11 cellular contexts compared by ENCODE assay signal in the genomic region with DNA sequence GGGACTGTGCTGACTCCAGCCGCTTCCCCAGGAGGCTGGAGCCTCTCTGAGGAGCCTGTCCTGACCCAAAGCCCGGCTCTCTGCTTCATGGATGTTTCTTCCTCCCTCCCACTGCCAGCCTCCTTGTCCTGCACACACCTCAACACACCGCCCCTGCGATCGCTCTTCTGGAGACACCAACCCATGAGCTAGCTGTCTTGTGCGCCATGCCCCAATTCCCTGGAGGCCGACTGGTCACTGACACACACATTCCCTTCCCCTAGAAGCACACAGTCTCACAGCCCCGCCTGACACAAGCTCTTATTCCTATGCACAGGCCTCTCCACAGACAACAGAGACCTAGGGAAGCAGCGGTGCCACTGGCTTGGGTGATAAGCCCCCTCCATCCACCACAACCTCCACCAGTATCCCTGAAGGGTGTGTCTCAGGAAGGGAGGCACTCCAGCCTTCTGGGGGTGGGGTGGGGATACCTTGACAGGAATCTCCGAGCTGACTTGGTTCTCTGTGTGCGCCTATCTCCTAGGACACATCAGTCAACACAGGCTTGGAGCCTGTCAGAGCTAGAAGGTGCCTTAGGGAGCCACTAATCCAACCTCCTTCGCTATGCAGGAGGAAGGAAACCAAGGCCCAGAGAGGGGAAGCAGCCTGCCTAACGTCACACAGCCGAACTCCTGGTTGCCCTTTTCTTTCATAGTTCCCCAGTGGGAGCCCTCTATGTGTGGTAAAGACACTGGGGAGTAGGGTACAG. TPM values are rescaled to one million over a fixed set of nuclear protein-coding genes. Genes with fewer than 3 reads are reported as not detected.
DNase-seq lines count a peak whose midpoint lies in the region; ATAC-seq and TF ChIP-seq lines count a peak whose summit lies in the region.
"Had no signal": no experiment of that assay in that cellular context is flagged by ENCODE, and none has a peak within 500 bp of the region (broad histone marks: within the 10 kb centered on the region; RNA-seq: fewer than 3 reads in every experiment).

No MANE protein-coding gene starts in this region.

- H3K9me3 Mint-ChIP-seq in endothelial cell (ENCODE audit: unreplicated experiment): no peaks in the 10 kb centered on the region
- no peaks in the 10 kb centered on the region for H3K9me3 Mint-ChIP-seq in nephron progenitor cell

- intact Hi-C loops in heart left ventricle (cut with DNase I): no loop called here
- intact Hi-C loops in cardiac septum (cut with DNase I): loop anchor here (1.0 kb wide), 1 partner anchor 29 kb away; no protein-coding TSS in a partner anchor
- intact Hi-C loops in vagina (cut with DNase I): no loop called here

- peak overlapping the region in 1 of 12 donors; percentile 17 for H3K4me3 ChIP-seq in heart left ventricle
- peak overlapping the region in 1 of 2 donors; percentile 15 for H3K4me3 ChIP-seq in vagina

- DNase-seq in heart left ventricle (peak in 3 of 5 donors; percentile 34 to 66 (median 57)), cardiac septum (ENCODE audit: low spot score) (no peak), endothelial cell (ENCODE audit: low spot score) (no peak), nephron progenitor cell (peak; percentile 65), vagina (ENCODE audit: extremely low spot score in 2 of 2) (no peak), NOMO-1 treated with DMSO at 0.1 percent for 48 hours (lab: John Stamatoyannopoulos, UW; ENCODE audit: unreplicated experiment) (no peak)
- DNase-seq: NCI-H748 treated with DMSO at 0.1 percent for 48 hours; stimulated activated CD4-positive, alpha-beta T cell treated with anti-CD3 and anti-CD28 coated beads, Interleukin-4, amount 100 ng/mL, for 4 hours had no signal

- WGBS in heart left ventricle, 4 donors: 37 to 47% (median 45%) methylated on average over 12 to 14 of the region's 14 CpGs

- H3K36me3 ChIP-seq in heart left ventricle (no peaks in the 10 kb centered on the region), vagina (no peaks in the 10 kb centered on the region)

- TF ChIP-seq POLR2A in heart left ventricle (IDR thresholded peaks at IDR 0.05) (no peak), vagina (IDR thresholded peaks at IDR 0.05) (no peak)

- H3K4me1 Mint-ChIP-seq in endothelial cell (ENCODE audit: unreplicated experiment) (peaks cover 60% of the 10 kb centered on the region), nephron progenitor cell (peaks cover 82% of the 10 kb centered on the region)

- H3K4me3 Mint-ChIP-seq in endothelial cell (ENCODE audit: unreplicated experiment) (peak overlapping the region; percentile 53), nephron progenitor cell (peak overlapping the region; percentile 77)

- H3K36me3 Mint-ChIP-seq in endothelial cell (ENCODE audit: low read depth, unreplicated experiment) (peaks cover 4% of the 10 kb centered on the region), nephron progenitor cell (ENCODE audit: low read depth) (no peaks in the 10 kb centered on the region)

- H3K27me3 ChIP-seq in heart left ventricle (peaks cover 0 to 9% (median 0%) of the 10 kb centered on the region in 9 donors), vagina (no peaks in the 10 kb centered on the region)

- H3K9me3 ChIP-seq in heart left ventricle (no peaks in the 10 kb centered on the region), vagina (no peaks in the 10 kb centered on the region)

- H3K27ac Mint-ChIP-seq in endothelial cell (ENCODE audit: unreplicated experiment) (peak overlapping the region; percentile 76), nephron progenitor cell (peak overlapping the region; percentile 99)

- ATAC-seq in heart left ventricle: no peak
- no peak for ATAC-seq in GM21526 (IDR thresholded peaks at IDR 0.05; ENCODE audit: low FRiP score, unreplicated experiment)
- no peak for ATAC-seq in HG02798 (IDR thresholded peaks at IDR 0.05; ENCODE audit: poor library complexity, unreplicated experiment)

- peaks cover 45 to 100% (median 94%) of the 10 kb centered on the region in 12 donors for H3K4me1 ChIP-seq in heart left ventricle
- H3K4me1 ChIP-seq in vagina: peaks cover 92% of the 10 kb centered on the region

- H3K27me3 Mint-ChIP-seq in endothelial cell (ENCODE audit: unreplicated experiment): peaks cover 8% of the 10 kb centered on the region
- no peaks in the 10 kb centered on the region for H3K27me3 Mint-ChIP-seq in nephron progenitor cell (ENCODE audit: low read depth, poor library complexity)

- H3K27ac ChIP-seq in heart left ventricle (peak overlapping the region; percentile 22 to 99 (median 94)), vagina (peak overlapping the region; percentile 96)
- H3K27ac ChIP-seq: C4-2B had no signal

- TF ChIP-seq CTCF in heart left ventricle (IDR thresholded peaks at IDR 0.05): no peak
- TF ChIP-seq CTCF in endothelial cell (IDR thresholded peaks at IDR 0.05; ENCODE audit: unreplicated experiment): no peak
- no peak for TF ChIP-seq CTCF in nephron progenitor cell (IDR thresholded peaks at IDR 0.05)
- no peak for TF ChIP-seq CTCF in vagina (IDR thresholded peaks at IDR 0.05)

RNA-seq across cellular contexts. Expression of a gene that starts 31.1 kb away (rescaled TPM):
- total RNA-seq in heart left ventricle (10 to 100 TPM; 29.2 to 50.2 (median 42.1) TPM), cardiac septum (57.7 TPM), endothelial cell (ENCODE audit: unreplicated experiment) (48.0 TPM), vagina (62.4 TPM)
- 10 to 100 TPM; 25.8 to 48.4 TPM for polyA plus RNA-seq in heart left ventricle

Comparison
In these comparisons a context has a peak if more than half of its experiments do, and no peak if none do; other contexts are left out.
1. DNase-seq: peak in heart left ventricle (3 of 5) and nephron progenitor cell (single experiment); none in cardiac septum (single experiment), endothelial cell (single experiment), vagina (0 of 2) and NOMO-1 treated with DMSO at 0.1 percent for 48 hours (single experiment).